9 cellular contexts compared by ENCODE assay signal in the genomic region with DNA sequence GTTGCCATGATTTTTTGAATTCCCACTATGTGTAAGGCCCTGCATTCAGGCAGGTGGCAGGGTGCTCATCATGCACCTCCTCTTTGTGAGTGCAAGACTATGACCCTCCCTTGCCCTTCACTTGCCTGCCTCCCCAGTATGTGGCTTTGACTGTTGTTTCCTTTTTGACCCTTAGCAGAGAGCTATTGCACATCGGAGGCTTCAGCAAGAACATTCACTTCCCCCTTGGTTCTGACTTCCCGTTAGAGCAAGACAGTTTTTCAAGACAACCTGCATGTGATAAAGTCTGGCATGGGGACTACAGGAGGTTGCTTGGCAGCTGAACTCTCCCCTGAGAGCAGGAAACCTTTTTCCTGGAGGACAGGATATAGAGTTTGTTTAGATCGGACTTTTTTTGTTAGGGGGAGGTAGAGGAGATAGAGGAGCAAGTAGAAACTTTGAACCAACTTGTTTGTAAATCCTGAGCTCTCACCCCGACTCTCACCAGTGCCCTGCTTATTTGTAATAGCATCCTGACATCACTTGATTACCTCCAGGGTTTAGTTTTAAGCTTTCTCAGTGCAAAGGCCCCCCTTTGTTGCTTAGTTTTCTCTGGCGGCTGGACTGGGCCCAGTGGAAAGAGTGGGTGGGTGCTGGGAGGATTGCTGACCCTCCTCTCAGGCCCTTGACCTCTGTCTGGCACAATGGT. TPM values are rescaled to one million over a fixed set of nuclear protein-coding genes. Genes with fewer than 3 reads are reported as not detected.
DNase-seq lines count a peak whose midpoint lies in the region; ATAC-seq and TF ChIP-seq lines count a peak whose summit lies in the region.
"Had no signal": no experiment of that assay in that cellular context is flagged by ENCODE, and none has a peak within 500 bp of the region (broad histone marks: within the 10 kb centered on the region; RNA-seq: fewer than 3 reads in every experiment).

No MANE protein-coding gene starts in this region.

- no peak for TF ChIP-seq POLR2A in erythroblast (IDR thresholded peaks at IDR 0.05; ENCODE audit: low read length)

- POLR2A ChIA-PET in GM10248 (lab: Yijun Ruan, JAX), result no interaction called here

- H3K4me1 Mint-ChIP-seq in activated T-helper 1 cell treated with anti-CD3 and anti-CD28 coated beads, Interleukin-12 subunit alpha, Interleukin-12 subunit beta, Interleukin-2, Interleukin-4 antibody, amounts not matched to agents 30 ng/mL and 10 ng/mL and 1 ng/mL, durations not matched to agents 14 hours and 24 hours and 36 hours (ENCODE audit: low read depth), result peaks cover 11% of the 10 kb centered on the region

- no peaks in the 10 kb centered on the region for H3K27me3 Mint-ChIP-seq in activated T-helper 1 cell treated with anti-CD3 and anti-CD28 coated beads, Interleukin-12 subunit alpha, Interleukin-12 subunit beta, Interleukin-2, Interleukin-4 antibody, amounts not matched to agents 30 ng/mL and 10 ng/mL and 1 ng/mL, durations not matched to agents 14 hours and 24 hours and 36 hours (ENCODE audit: insufficient read depth)

- H3K36me3 Mint-ChIP-seq in activated T-helper 1 cell treated with anti-CD3 and anti-CD28 coated beads, Interleukin-12 subunit alpha, Interleukin-12 subunit beta, Interleukin-2, Interleukin-4 antibody, amounts not matched to agents 30 ng/mL and 10 ng/mL and 1 ng/mL, durations not matched to agents 14 hours and 24 hours and 36 hours (ENCODE audit: low read depth), result peaks cover 25% of the 10 kb centered on the region

- H3K27ac Mint-ChIP-seq in activated T-helper 1 cell treated with anti-CD3 and anti-CD28 coated beads, Interleukin-12 subunit alpha, Interleukin-12 subunit beta, Interleukin-2, Interleukin-4 antibody, amounts not matched to agents 30 ng/mL and 10 ng/mL and 1 ng/mL, durations not matched to agents 14 hours and 24 hours and 36 hours, result peak overlapping the region; percentile 6

- peak; percentile 52 for ATAC-seq in HG03469 (IDR thresholded peaks at IDR 0.05; ENCODE audit: unreplicated experiment)

- CTCF ChIA-PET in GM10248 (lab: Yijun Ruan, JAX), result interaction anchor here (1.0 to 2.9 kb wide), 7 partner anchors 8 to 53 kb away, joined by 3 to 17 read pairs (median 5); no protein-coding TSS in a partner anchor

- peak overlapping the region; percentile 39 for H3K4me3 Mint-ChIP-seq in activated T-helper 1 cell treated with anti-CD3 and anti-CD28 coated beads, Interleukin-12 subunit alpha, Interleukin-12 subunit beta, Interleukin-2, Interleukin-4 antibody, amounts not matched to agents 30 ng/mL and 10 ng/mL and 1 ng/mL, durations not matched to agents 14 hours and 24 hours and 36 hours

- H3K9me3 Mint-ChIP-seq in activated T-helper 1 cell treated with anti-CD3 and anti-CD28 coated beads, Interleukin-12 subunit alpha, Interleukin-12 subunit beta, Interleukin-2, Interleukin-4 antibody, amounts not matched to agents 30 ng/mL and 10 ng/mL and 1 ng/mL, durations not matched to agents 14 hours and 24 hours and 36 hours, result no peaks in the 10 kb centered on the region

- intact Hi-C loops in activated T-helper 1 cell treated with anti-CD3 and anti-CD28 coated beads, Interleukin-12 subunit alpha, Interleukin-12 subunit beta, Interleukin-2, Interleukin-4 antibody, amounts not matched to agents 30 ng/mL and 10 ng/mL and 1 ng/mL, durations not matched to agents 14 hours and 24 hours and 36 hours (cut with micrococcal nuclease), result no loop called here

- no peak for TF ChIP-seq CTCF in GM10248 (IDR thresholded peaks at IDR 0.05; ENCODE audit: control extremely low read depth, extremely low read depth, low read depth, missing control alignments)

- DNase-seq in GM10248 (ENCODE audit: extremely low spot score) (peak; percentile 50), midbrain (lab: John Stamatoyannopoulos, UW) (peak; percentile 27), cerebellum (ENCODE audit: low spot score) (no peak), erythroblast (lab: John Stamatoyannopoulos, UW) (no peak)
- DNase-seq in activated T-helper 1 cell treated with anti-CD3 and anti-CD28 coated beads, Interleukin-12 subunit alpha, Interleukin-12 subunit beta, Interleukin-2, Interleukin-4 antibody, amounts not matched to agents 30 ng/mL and 10 ng/mL and 1 ng/mL, durations not matched to agents 14 hours and 24 hours and 36 hours (ENCODE audit: low spot score), result no peak
- no peak for DNase-seq in stimulated activated CD4-positive, alpha-beta T cell treated with anti-CD3 and anti-CD28 coated beads, Interleukin-12 subunit alpha, Interleukin-12 subunit beta, amount 100 ng/mL, for 4 hours
- no peak for DNase-seq in stimulated activated CD4-positive, alpha-beta T cell treated with anti-CD3 and anti-CD28 coated beads, Interleukin-2, amount 100 ng/mL, for 24 hours
- DNase-seq: DMS153 had no signal

RNA-seq across cellular contexts. Expression of gene LIMD2, which starts 34.3 kb away (rescaled TPM):
- 228 and 233 TPM in 2 replicates for total RNA-seq in activated T-helper 1 cell treated with anti-CD3 and anti-CD28 coated beads, Interleukin-12 subunit alpha, Interleukin-12 subunit beta, Interleukin-2, Interleukin-4 antibody, amounts not matched to agents 30 ng/mL and 10 ng/mL and 1 ng/mL, durations not matched to agents 14 hours and 24 hours and 36 hours
- 11.5 TPM for total RNA-seq in cerebellum

RNA-seq across cellular contexts. Expression of gene MAP3K3, which starts 43.5 kb away (rescaled TPM):
- total RNA-seq in activated T-helper 1 cell treated with anti-CD3 and anti-CD28 coated beads, Interleukin-12 subunit alpha, Interleukin-12 subunit beta, Interleukin-2, Interleukin-4 antibody, amounts not matched to agents 30 ng/mL and 10 ng/mL and 1 ng/mL, durations not matched to agents 14 hours and 24 hours and 36 hours, result 27.9 and 29.6 TPM in 2 replicates
- total RNA-seq in cerebellum, result 28.9 TPM

Comparison
In these comparisons a context has a peak if more than half of its experiments do, and no peak if none do; other contexts are left out.
1. DNase-seq: peak in GM10248 (single experiment) and midbrain (single experiment); none in activated T-helper 1 cell treated with anti-CD3 and anti-CD28 coated beads, Interleukin-12 subunit alpha, Interleukin-12 subunit beta, Interleukin-2, Interleukin-4 antibody, amounts not matched to agents 30 ng/mL and 10 ng/mL and 1 ng/mL, durations not matched to agents 14 hours and 24 hours and 36 hours (single experiment), cerebellum (single experiment), stimulated activated CD4-positive, alpha-beta T cell treated with anti-CD3 and anti-CD28 coated beads, Interleukin-12 subunit alpha, Interleukin-12 subunit beta, amount 100 ng/mL, for 4 hours (single experiment), stimulated activated CD4-positive, alpha-beta T cell treated with anti-CD3 and anti-CD28 coated beads, Interleukin-2, amount 100 ng/mL, for 24 hours (0 of 2) and erythroblast (0 of 2).
2. RNA of gene LIMD2, which starts 34.3 kb away (total RNA-seq): 228 to 233 TPM in activated T-helper 1 cell treated with anti-CD3 and anti-CD28 coated beads, Interleukin-12 subunit alpha, Interleukin-12 subunit beta, Interleukin-2, Interleukin-4 antibody, amounts not matched to agents 30 ng/mL and 10 ng/mL and 1 ng/mL, durations not matched to agents 14 hours and 24 hours and 36 hours; 11.5 TPM in cerebellum (single experiment); every median in the first group is over 10 times any median in the second.